Comparison of ENCODE assay signal across 1 cellular context in genomic region chr17:81206166-81206565, GRCh38.
A peak's percentile ranks its signal among the peaks of the same experiment; 100 is the strongest.
TF ChIP-seq lines count a peak whose summit lies in the region.

No MANE protein-coding gene starts in this region.

TF ChIP-seq in HEK293, 187 proteins besides CTCF, POLR2A, EP300 and RAD21:
- TF ChIP-seq ZNF626 (tag by site-specific recombination; IDR thresholded peaks at IDR 0.05) (no peak), ZNF433 (tag by site-specific recombination; IDR thresholded peaks at IDR 0.05; ENCODE audit: low read depth) (no peak), GLIS1 (tag by site-specific recombination; IDR thresholded peaks at IDR 0.05) (peak; percentile 11; the same call in 1 of the 2 replicates)
